12 cellular contexts compared by ENCODE assay signal in genomic region chr1:197798492-197798891, GRCh38.
"Had no signal": no experiment of that assay in that cellular context is flagged by ENCODE, and none has a peak within 500 bp of the region (broad histone marks: within the 10 kb centered on the region; RNA-seq: fewer than 3 reads in every experiment).

No MANE protein-coding gene starts in this region.

- H3K27ac ChIP-seq: heart left ventricle, suprapubic skin, VCaP had no signal

- H3K4me3 ChIP-seq: heart left ventricle, suprapubic skin had no signal

- H3K4me1 ChIP-seq: heart left ventricle, suprapubic skin had no signal

- H3K27me3 ChIP-seq: heart left ventricle, suprapubic skin had no signal

- ATAC-seq: left lobe of liver; sciatic nerve; stimulated activated naive CD8-positive, alpha-beta T cell treated with anti-CD3 and anti-CD28 coated beads, Interleukin-15, Interleukin-2, amounts not matched to agents 100 U/mL and 50 U/mL, for 24 hours had no signal

- H3K36me3 ChIP-seq: heart left ventricle, suprapubic skin had no signal

- DNase-seq: activated CD4-positive, alpha-beta memory T cell treated with anti-CD3 and anti-CD28 coated beads for 36 hours; activated gamma-delta T cell; activated naive CD8-positive, alpha-beta T cell treated with anti-CD3 and anti-CD28 coated beads for 36 hours; activated T-cell treated with anti-CD3 and anti-CD28 coated beads, Interleukin-2, amount 50 U/mL, for 48 hours; effector CD4-positive, alpha-beta T cell; heart left ventricle; stimulated activated CD4-positive, alpha-beta T cell treated with anti-CD3 and anti-CD28 coated beads, Interleukin-12 subunit alpha, Interleukin-12 subunit beta, amount 100 ng/mL, for 4 hours; stimulated activated naive CD8-positive, alpha-beta T cell treated with anti-CD3 and anti-CD28 coated beads, Interleukin-15, Interleukin-2, amounts not matched to agents 100 U/mL and 50 U/mL, for 24 hours had no signal
